In the genomic region with DNA sequence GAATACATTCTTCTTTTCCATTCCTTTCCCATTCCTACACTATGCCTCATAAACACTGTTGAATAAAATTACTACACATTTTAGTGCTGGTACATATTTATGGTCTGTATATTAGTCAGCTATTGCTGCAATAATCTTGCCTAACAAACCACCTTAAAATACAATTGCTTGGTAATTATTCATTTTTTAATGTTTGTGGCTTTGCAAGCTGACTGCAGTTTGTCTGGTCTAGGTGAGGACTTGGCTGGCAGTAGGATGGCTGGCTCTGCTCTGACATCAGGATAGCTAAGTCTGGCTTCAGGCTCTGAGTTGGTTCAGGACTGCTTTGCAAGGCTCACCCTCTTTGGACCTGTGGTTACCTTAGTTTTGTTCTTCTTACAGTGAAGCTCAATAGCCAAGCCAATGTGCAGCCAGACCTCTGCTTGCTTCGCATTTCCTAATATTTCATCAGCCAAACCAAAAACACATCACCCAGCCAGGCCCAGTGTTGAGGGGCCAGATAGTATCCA, we compare ENCODE assay signal across 16 cellular contexts.
DNase-seq lines count a peak whose midpoint lies in the region; ATAC-seq, FAIRE-seq and TF ChIP-seq lines count a peak whose summit lies in the region.
"Had no signal": no experiment of that assay in that cellular context is flagged by ENCODE, and none has a peak within 500 bp of the region (broad histone marks: within the 10 kb centered on the region; RNA-seq: fewer than 3 reads in every experiment).

No MANE protein-coding gene starts in this region.

- H3K36me3 ChIP-seq in smooth muscle cell (ENCODE audit: low read depth) (no peaks in the 10 kb centered on the region), pancreas (no peaks in the 10 kb centered on the region)
- H3K36me3 ChIP-seq: sigmoid colon had no signal

- peaks cover 8% of the 10 kb centered on the region for H3F3A ChIP-seq in smooth muscle cell (ENCODE audit: low read depth)

- 93% methylated on average over 1 of the region's 1 CpG for WGBS in smooth muscle cell (ENCODE audit: low lambda C conversion rate)
- WGBS in pancreas, 2 donors = 60 to 74% methylated on average over 1 of the region's 1 CpG

- H3K4me1 ChIP-seq in smooth muscle cell (ENCODE audit: low read depth) (no peaks in the 10 kb centered on the region), pancreas (no peaks in the 10 kb centered on the region)
- H3K4me1 ChIP-seq: sigmoid colon had no signal

- H4K20me1 ChIP-seq in smooth muscle cell (ENCODE audit: low read depth) = no peaks in the 10 kb centered on the region

- H2AFZ ChIP-seq in smooth muscle cell (ENCODE audit: low read depth) = no peak overlapping the region

- intact Hi-C loops in pancreas (cut with DNase I) = no loop called here

- ATAC-seq in pancreas = no peak
- ATAC-seq in GM18511 (IDR thresholded peaks at IDR 0.05; ENCODE audit: unreplicated experiment) = no peak
- ATAC-seq: CD8-positive, alpha-beta T cell had no signal

- no peaks in the 10 kb centered on the region for H3K79me2 ChIP-seq in smooth muscle cell (ENCODE audit: low read depth)

- H3K4me3 ChIP-seq in smooth muscle cell (no peak overlapping the region), pancreas (no peak overlapping the region)
- H3K4me3 ChIP-seq: lung, sigmoid colon had no signal

- peak; percentile 80 for DNase-seq in HS-5 (ENCODE audit: low read depth)
- DNase-seq in RWPE1 (ENCODE audit: low spot score) = peak; percentile 62
- DNase-seq in fibroblast of peridontal ligament (ENCODE audit: extremely low read depth) = peak; percentile 58
- DNase-seq in smooth muscle cell (lab: John Stamatoyannopoulos, UW; ENCODE audit: unreplicated experiment) = no peak
- no peak for DNase-seq in pancreas
- no peak for DNase-seq in islet precursor cell
- no peak for DNase-seq in hepatic stellate cell (ENCODE audit: low spot score)
- DNase-seq: CD8-positive, alpha-beta T cell; NCI-H2107; NK-92 treated with Interleukin-12 subunit alpha and Interleukin-12 subunit beta, amount 100 ng/mL, for 24 hours; sigmoid colon; stimulated activated naive CD4-positive, alpha-beta T cell had no signal

- POLR2A ChIA-PET in RWPE1 (lab: Yijun Ruan, JAX; ENCODE audit: low non-redundant PET) = no interaction called here

- CTCF ChIA-PET in RWPE1 (lab: Yijun Ruan, JAX) = interaction anchor here (0.6 kb wide), 1 partner anchor 1263 kb away, joined by 3 read pairs; no protein-coding TSS in a partner anchor

- TF ChIP-seq CTCF in RWPE1 (conservative IDR thresholded peaks at IDR 0.05; ENCODE audit: low read depth) = no peak
- TF ChIP-seq CTCF in smooth muscle cell (IDR thresholded peaks at IDR 0.05; ENCODE audit: borderline replicate concordance, insufficient read depth, poor library complexity, severe bottlenecking) = no peak
- no peak for TF ChIP-seq CTCF in pancreas (IDR thresholded peaks at IDR 0.05)

- H3K9ac ChIP-seq in smooth muscle cell (ENCODE audit: low read depth) = no peak overlapping the region

- H3K4me2 ChIP-seq in smooth muscle cell = no peak overlapping the region

- H3K9me3 ChIP-seq in smooth muscle cell (replicated peaks; ENCODE audit: low read depth) = no peaks in the 10 kb centered on the region
- H3K9me3 ChIP-seq in pancreas = no peaks in the 10 kb centered on the region
- H3K9me3 ChIP-seq: sigmoid colon had no signal

- H3K27ac ChIP-seq in RWPE1 (peak overlapping the region; percentile 78), smooth muscle cell (ENCODE audit: low read depth) (peak overlapping the region; percentile 40), pancreas (no peak overlapping the region)
- H3K27ac ChIP-seq: HL-60, sigmoid colon had no signal

- FAIRE-seq in pancreas (lab: Jason Lieb, UNC) = no peak
- FAIRE-seq: GM12892 had no signal

- H3K27me3 ChIP-seq in smooth muscle cell (ENCODE audit: low read depth) (no peaks in the 10 kb centered on the region), pancreas (no peaks in the 10 kb centered on the region)
- H3K27me3 ChIP-seq: sigmoid colon had no signal

Comparison
In these comparisons a context has a peak if more than half of its experiments do, and no peak if none do; other contexts are left out.
1. DNase-seq: peak in HS-5 (single experiment), RWPE1 (single experiment) and fibroblast of peridontal ligament (single experiment); none in smooth muscle cell (single experiment), pancreas (0 of 6), islet precursor cell (single experiment) and hepatic stellate cell (single experiment).
2. H3K27ac ChIP-seq: peak in RWPE1 (single experiment) and smooth muscle cell (single experiment); none in pancreas (0 of 4).